In genomic region chr5:14424011-14424685, GRCh38 we compare ENCODE assay signal across 23 cellular contexts.
DNase-seq lines count a peak whose midpoint lies in the region; ATAC-seq and TF ChIP-seq lines count a peak whose summit lies in the region.
"Had no signal": no experiment of that assay in that cellular context is flagged by ENCODE, and none has a peak within 500 bp of the region (broad histone marks: within the 10 kb centered on the region; RNA-seq: fewer than 3 reads in every experiment).

No MANE protein-coding gene starts in this region.

- H4K20me1 ChIP-seq in GM23248 (ENCODE audit: insufficient read depth): no peaks in the 10 kb centered on the region; the same call in none of the 2 replicates

- H2BK15ac ChIP-seq in mesenchymal stem cell (ENCODE audit: low read depth, poor library complexity, severe bottlenecking): no peak overlapping the region

- peaks cover 98% of the 10 kb centered on the region for H3K79me2 ChIP-seq in GM23248 (ENCODE audit: insufficient read depth)

- H3F3A ChIP-seq in GM23248 (ENCODE audit: insufficient read depth): peaks cover 88% of the 10 kb centered on the region

- H3K9me3 ChIP-seq in GM23248 (ENCODE audit: low read depth) (no peaks in the 10 kb centered on the region), mesenchymal stem cell (ENCODE audit: control insufficient read depth, low read length) (no peaks in the 10 kb centered on the region)
- H3K9me3 ChIP-seq: A549, pancreas had no signal

- H3K4ac ChIP-seq in mesenchymal stem cell (ENCODE audit: low read depth in 1 of 2, low read length in 2 of 2): no peak overlapping the region

- no peak overlapping the region for H2BK120ac ChIP-seq in mesenchymal stem cell (ENCODE audit: low read depth, low read length)

- peak; percentile 83 for ATAC-seq in activated T-helper 17 cell treated with anti-CD3 and anti-CD28 coated beads, Interleukin-2, amount 50 U/mL, for 72 hours (replicated peaks)
- ATAC-seq in HG03457 (IDR thresholded peaks at IDR 0.05; ENCODE audit: unreplicated experiment): no peak
- ATAC-seq: A549; esophagus mucosa; left ventricle myocardium superior; pancreas; stimulated activated memory B cell treated with anti-CD40 and anti-IgM and Interleukin-4, amounts not matched to agents 10 μg/mL and 1 μg/mL and 100 μg/mL, for 72 hours; T-helper 17 cell; WTC11 had no signal

- H4K8ac ChIP-seq in mesenchymal stem cell (ENCODE audit: low read length): peak overlapping the region; percentile 62

- no peak overlapping the region for H2BK12ac ChIP-seq in mesenchymal stem cell (ENCODE audit: low read length in 2 of 2)

- peak; percentile 70 for DNase-seq in activated CD4-positive, alpha-beta T cell treated with anti-CD3 and anti-CD28 coated beads, Interleukin-2, amount 10 ng/mL, durations not matched to agents 24 days and 14 days
- no peak for DNase-seq in activated CD4-positive, alpha-beta T cell treated with anti-CD3 and anti-CD28 coated beads, Interleukin-2, amount 50 U/mL, for 4 hours
- DNase-seq in GM23248 (no peak), mesenchymal stem cell (no peak), type B pancreatic cell (ENCODE audit: extremely low spot score, unreplicated experiment) (no peak), SW 1271 (lab: John Stamatoyannopoulos, UW) (no peak)
- DNase-seq: activated effector memory CD4-positive, alpha-beta T cell treated with Interleukin-2 at 50 U/mL for 16 hours; C1 segment of cervical spinal cord; DMS79; Karpas-422; left ventricle myocardium superior; NCI-H1092 treated with DMSO at 0.1 percent for 48 hours; NCI-H524; pancreas; Right ventricle myocardium superior; T-helper 17 cell; trophoblast cell had no signal

- no peak overlapping the region for H3K4me2 ChIP-seq in GM23248 (ENCODE audit: unreplicated experiment)
- no peak overlapping the region for H3K4me2 ChIP-seq in mesenchymal stem cell (ENCODE audit: low read length, poor library complexity, severe bottlenecking)
- H3K4me2 ChIP-seq: A549 had no signal

- H3K4me3 Mint-ChIP-seq in activated CD4-positive, alpha-beta T cell treated with anti-CD3 and anti-CD28 coated beads, Interleukin-2, amount 10 ng/mL, durations not matched to agents 24 days and 14 days: peak overlapping the region; percentile 24
- peak overlapping the region; percentile 34 for H3K4me3 Mint-ChIP-seq in activated T-helper 17 cell treated with anti-CD3 and anti-CD28 coated beads, Interleukin-2, amount 50 U/mL, for 72 hours
- no peak overlapping the region for H3K4me3 Mint-ChIP-seq in type B pancreatic cell
- H3K4me3 Mint-ChIP-seq: stimulated activated memory B cell treated with anti-CD40 and anti-IgM and Interleukin-4, amounts not matched to agents 10 μg/mL and 1 μg/mL and 100 μg/mL, for 72 hours; T-helper 17 cell; WTC11 had no signal

- no peak overlapping the region for H4K91ac ChIP-seq in mesenchymal stem cell (ENCODE audit: low read length)

- H3K23ac ChIP-seq in mesenchymal stem cell (ENCODE audit: low read length in 2 of 2): no peak overlapping the region

- intact Hi-C loops in activated CD4-positive, alpha-beta T cell treated with anti-CD3 and anti-CD28 coated beads, Interleukin-2, amount 10 ng/mL, durations not matched to agents 24 days and 14 days (cut with micrococcal nuclease): loop anchor here (1.0 kb wide), 2 partner anchors 8 to 13 kb away; no protein-coding TSS in a partner anchor

- H3K4me1 Mint-ChIP-seq in activated CD4-positive, alpha-beta T cell treated with anti-CD3 and anti-CD28 coated beads, Interleukin-2, amount 10 ng/mL, durations not matched to agents 24 days and 14 days: peaks cover 22% of the 10 kb centered on the region
- H3K4me1 Mint-ChIP-seq in activated T-helper 17 cell treated with anti-CD3 and anti-CD28 coated beads, Interleukin-2, amount 50 U/mL, for 72 hours: peaks cover 11% of the 10 kb centered on the region
- H3K4me1 Mint-ChIP-seq in type B pancreatic cell (ENCODE audit: unreplicated experiment): peaks cover 26% of the 10 kb centered on the region
- H3K4me1 Mint-ChIP-seq: stimulated activated memory B cell treated with anti-CD40 and anti-IgM and Interleukin-4, amounts not matched to agents 10 μg/mL and 1 μg/mL and 100 μg/mL, for 72 hours had no signal

- in situ Hi-C loops in GM23248 (cut with MboI): no loop called here

- no peak overlapping the region for H3K14ac ChIP-seq in mesenchymal stem cell (ENCODE audit: low read length in 2 of 2)

- H2AFZ ChIP-seq in GM23248: no peak overlapping the region
- H2AFZ ChIP-seq in mesenchymal stem cell (ENCODE audit: low read depth, low read length): no peak overlapping the region

- H3K9me3 Mint-ChIP-seq in activated CD4-positive, alpha-beta T cell treated with anti-CD3 and anti-CD28 coated beads, Interleukin-2, amount 10 ng/mL, durations not matched to agents 24 days and 14 days: no peaks in the 10 kb centered on the region
- no peaks in the 10 kb centered on the region for H3K9me3 Mint-ChIP-seq in activated T-helper 17 cell treated with anti-CD3 and anti-CD28 coated beads, Interleukin-2, amount 50 U/mL, for 72 hours
- no peaks in the 10 kb centered on the region for H3K9me3 Mint-ChIP-seq in type B pancreatic cell
- H3K9me3 Mint-ChIP-seq: stimulated activated memory B cell treated with anti-CD40 and anti-IgM and Interleukin-4, amounts not matched to agents 10 μg/mL and 1 μg/mL and 100 μg/mL, for 72 hours; WTC11 had no signal

- no peaks in the 10 kb centered on the region for H3K36me3 Mint-ChIP-seq in activated CD4-positive, alpha-beta T cell treated with anti-CD3 and anti-CD28 coated beads, Interleukin-2, amount 10 ng/mL, durations not matched to agents 24 days and 14 days (ENCODE audit: low read depth)
- H3K36me3 Mint-ChIP-seq in activated T-helper 17 cell treated with anti-CD3 and anti-CD28 coated beads, Interleukin-2, amount 50 U/mL, for 72 hours (ENCODE audit: low read depth): no peaks in the 10 kb centered on the region
- peaks cover 35% of the 10 kb centered on the region for H3K36me3 Mint-ChIP-seq in type B pancreatic cell

- WGBS in GM23248 (ENCODE audit: low coverage in 1 of 2, low lambda C conversion rate in 2 of 2, missing lambda C conversion rate in 2 of 2), 2 experiments: 97% methylated on average over 7 of the region's 7 CpGs
- WGBS in mesenchymal stem cell: 79% methylated on average over 7 of the region's 7 CpGs

- no peak overlapping the region for H3K18ac ChIP-seq in mesenchymal stem cell (ENCODE audit: low read depth in 1 of 2, low read length in 2 of 2)

- H3K27ac Mint-ChIP-seq in activated CD4-positive, alpha-beta T cell treated with anti-CD3 and anti-CD28 coated beads, Interleukin-2, amount 10 ng/mL, durations not matched to agents 24 days and 14 days: peak overlapping the region; percentile 73
- H3K27ac Mint-ChIP-seq in activated T-helper 17 cell treated with anti-CD3 and anti-CD28 coated beads, Interleukin-2, amount 50 U/mL, for 72 hours: peak overlapping the region; percentile 76
- no peak overlapping the region for H3K27ac Mint-ChIP-seq in type B pancreatic cell
- H3K27ac Mint-ChIP-seq: stimulated activated memory B cell treated with anti-CD40 and anti-IgM and Interleukin-4, amounts not matched to agents 10 μg/mL and 1 μg/mL and 100 μg/mL, for 72 hours; T-helper 17 cell had no signal

- H2BK5ac ChIP-seq in mesenchymal stem cell (ENCODE audit: low read depth, low read length, poor library complexity, severe bottlenecking): no peak overlapping the region

- H3K27me3 ChIP-seq in GM23248 (replicated peaks; ENCODE audit: insufficient read depth) (no peaks in the 10 kb centered on the region), mesenchymal stem cell (ENCODE audit: control insufficient read depth in 1 of 2, insufficient read depth in 1 of 2, low read length in 2 of 2) (no peaks in the 10 kb centered on the region)
- H3K27me3 ChIP-seq: pancreas had no signal

- H3K9me2 ChIP-seq in GM23248 (ENCODE audit: insufficient read depth): no peaks in the 10 kb centered on the region

- H3K27ac ChIP-seq in GM23248: 0 out of 2 replicates have a peak overlapping the region, but pooled peaks have one; percentile 19
- H3K27ac ChIP-seq in mesenchymal stem cell (ENCODE audit: low read length, poor library complexity, severe bottlenecking): peak overlapping the region; percentile 61
- H3K27ac ChIP-seq: A549, pancreas had no signal

- no peaks in the 10 kb centered on the region for H3K27me3 Mint-ChIP-seq in activated CD4-positive, alpha-beta T cell treated with anti-CD3 and anti-CD28 coated beads, Interleukin-2, amount 10 ng/mL, durations not matched to agents 24 days and 14 days
- no peaks in the 10 kb centered on the region for H3K27me3 Mint-ChIP-seq in activated T-helper 17 cell treated with anti-CD3 and anti-CD28 coated beads, Interleukin-2, amount 50 U/mL, for 72 hours
- H3K27me3 Mint-ChIP-seq in type B pancreatic cell: no peaks in the 10 kb centered on the region
- H3K27me3 Mint-ChIP-seq: stimulated activated memory B cell treated with anti-CD40 and anti-IgM and Interleukin-4, amounts not matched to agents 10 μg/mL and 1 μg/mL and 100 μg/mL, for 72 hours; T-helper 17 cell had no signal

- peaks cover 77% of the 10 kb centered on the region for H3K36me3 ChIP-seq in GM23248 (ENCODE audit: low read depth)
- H3K36me3 ChIP-seq in mesenchymal stem cell (ENCODE audit: control insufficient read depth in 1 of 2, insufficient read depth in 2 of 2, low read depth in 1 of 2, low read length in 2 of 2): peaks cover 42 to 89% of the 10 kb centered on the region in 2 experiments

- no peak for TF ChIP-seq CTCF in type B pancreatic cell (conservative IDR thresholded peaks at IDR 0.05)

- H3K79me1 ChIP-seq in mesenchymal stem cell (replicated peaks; ENCODE audit: low read length, poor library complexity, severe bottlenecking): peaks cover 18% of the 10 kb centered on the region

- H3K9ac ChIP-seq in GM23248: no peak overlapping the region
- H3K9ac ChIP-seq in mesenchymal stem cell (ENCODE audit: low read length): no peak overlapping the region

- peaks cover 19% of the 10 kb centered on the region for H3K4me1 ChIP-seq in GM23248 (ENCODE audit: insufficient read depth)
- H3K4me1 ChIP-seq in mesenchymal stem cell (ENCODE audit: control insufficient read depth, insufficient read depth, low read depth, low read length): peaks cover 23% of the 10 kb centered on the region
- H3K4me1 ChIP-seq: A549 had no signal

- H3K4me3 ChIP-seq in GM23248 (no peak overlapping the region), mesenchymal stem cell (ENCODE audit: insufficient read depth in 1 of 2, low read depth in 1 of 2, low read length in 2 of 2) (no peak overlapping the region)
- H3K4me3 ChIP-seq: A549, pancreas had no signal

- H2AK5ac ChIP-seq in mesenchymal stem cell (ENCODE audit: low read length, severe bottlenecking): no peak overlapping the region
